In the genomic region with DNA sequence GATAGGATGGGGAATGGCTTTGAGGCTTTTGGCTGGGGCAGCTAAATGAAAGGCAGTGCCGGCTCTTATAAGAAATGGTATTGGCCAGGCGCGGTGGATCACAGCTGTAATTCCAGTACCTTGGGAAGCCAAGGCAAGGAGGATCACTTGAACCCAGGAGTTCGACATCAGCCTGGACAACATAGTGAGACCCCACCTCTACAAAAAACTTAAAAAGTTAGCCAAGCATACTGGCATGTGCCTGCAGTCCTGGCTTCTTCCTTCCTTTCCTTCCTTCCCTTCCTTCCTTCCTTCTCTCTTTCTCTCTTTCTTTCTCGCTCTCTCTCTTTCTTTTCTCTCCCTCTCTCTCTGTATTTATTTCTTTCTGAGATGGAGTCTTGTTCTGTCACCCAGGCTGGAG, we compare ENCODE assay signal across 1 cellular context.
TF ChIP-seq lines count a peak whose summit lies in the region.

No MANE protein-coding gene starts in this region.

TF ChIP-seq in K562, 482 proteins besides CTCF, POLR2A, EP300 and RAD21:
- TF ChIP-seq RBM25 (IDR thresholded peaks at IDR 0.05; ENCODE audit: low read depth, low read length, severe bottlenecking): peak; percentile 78
- TF ChIP-seq ZNF121 (CRISPR knock-in tag; conservative IDR thresholded peaks at IDR 0.05): peak; percentile 88
- 0 out of 2 replicates have a peak, but pooled peaks have one; percentile 33 for TF ChIP-seq BCOR (IDR thresholded peaks at IDR 0.05)
- TF ChIP-seq MYC (IDR thresholded peaks at IDR 0.05; ENCODE audit: low read depth, low read length): no peak
- TF ChIP-seq MYC (CRISPR knock-in tag; IDR thresholded peaks at IDR 0.05; ENCODE audit: borderline replicate concordance, low read depth): no peak
- no peak for TF ChIP-seq NRF1 (conservative IDR thresholded peaks at IDR 0.05 in 1 of 2, IDR thresholded peaks at IDR 0.05 in 1 of 2)
